21 cellular contexts compared by ENCODE assay signal in genomic region chr4:36676139-36677050, GRCh38.
DNase-seq lines count a peak whose midpoint lies in the region; ATAC-seq lines count a peak whose summit lies in the region.
"Had no signal": no experiment of that assay in that cellular context is flagged by ENCODE, and none has a peak within 500 bp of the region (broad histone marks: within the 10 kb centered on the region; RNA-seq: fewer than 3 reads in every experiment).

No MANE protein-coding gene starts in this region.

- DNase-seq in Ammon's horn (ENCODE audit: low spot score) (peak; percentile 14), HT1080 (ENCODE audit: low read depth) (peak; percentile 39), astrocyte of the hippocampus (ENCODE audit: low read depth, low spot score) (peak; percentile 28), kidney tubule cell (ENCODE audit: low spot score) (peak; percentile 6), NCI-H2227 treated with DMSO at 0.1 percent for 48 hours (lab: John Stamatoyannopoulos, UW) (no peak)
- DNase-seq: activated CD4-positive, CD25-positive, alpha-beta regulatory T cell treated with anti-CD3 and anti-CD28 coated beads, Interleukin-2, amount 50 U/mL, for 72 hours; activated CD8-positive, alpha-beta memory T cell treated with anti-CD3 and anti-CD28 coated beads, Interleukin-2, amount 50 U/mL, for 4 hours; activated gamma-delta T cell; Caco-2; cortex of kidney; H9; head of caudate nucleus; islet precursor cell; NCI-H187 treated with DMSO at 0.1 percent for 48 hours; right cardiac atrium; Right ventricle myocardium superior; substantia nigra; T-helper 17 cell had no signal

- ATAC-seq in GM21825 (IDR thresholded peaks at IDR 0.05; ENCODE audit: unreplicated experiment) (no peak), GM19351 (IDR thresholded peaks at IDR 0.05; ENCODE audit: unreplicated experiment) (no peak)
- no peak for ATAC-seq in activated CD4-positive, CD25-positive, alpha-beta regulatory T cell treated with anti-CD3 and anti-CD28 coated beads, Interleukin-2, amount 50 U/mL, for 24 hours
- ATAC-seq: right cardiac atrium, T-helper 17 cell had no signal
